8 cellular contexts compared by ENCODE assay signal in genomic region chrX:23883737-23884354, GRCh38. TPM values are rescaled to one million over a fixed set of nuclear protein-coding genes. Genes with fewer than 3 reads are reported as not detected.
DNase-seq lines count a peak whose midpoint lies in the region; ATAC-seq, FAIRE-seq and TF ChIP-seq lines count a peak whose summit lies in the region.

No MANE protein-coding gene starts in this region.

- peak; percentile 71 for DNase-seq in AG08396 (ENCODE audit: low spot score)
- peak; percentile 78 for DNase-seq in HFFc6
- DNase-seq in activated naive CD8-positive, alpha-beta T cell treated with anti-CD3 and anti-CD28 coated beads, Interleukin-2, amount 50 U/mL, for 24 hours: peak; percentile 9
- DNase-seq in keratinocyte (ENCODE audit: low read depth, low spot score): peak; percentile 41
- no peak for DNase-seq in GM12891 (ENCODE audit: insufficient read length, low spot score)

- dilution Hi-C loops in keratinocyte (cut with MboI; ENCODE audit: extremely low pct_ligation_motif_present, low sequenced_read_pairs): no loop called here

- no peaks in the 10 kb centered on the region for H3K36me3 ChIP-seq in keratinocyte (ENCODE audit: control insufficient read depth in 2 of 2, extremely low read depth in 1 of 2, insufficient read depth in 2 of 2, low read length in 2 of 2)

- no peaks in the 10 kb centered on the region for H3K9me3 ChIP-seq in keratinocyte (ENCODE audit: control insufficient read depth, low read depth, low read length)

- no peaks in the 10 kb centered on the region for H3K79me2 ChIP-seq in keratinocyte (ENCODE audit: control insufficient read depth, insufficient read depth, low read length)

- H3K4me1 Mint-ChIP-seq in HFFc6 (ENCODE audit: low read depth): peaks cover 26% of the 10 kb centered on the region
- H3K4me1 Mint-ChIP-seq in activated naive CD8-positive, alpha-beta T cell treated with anti-CD3 and anti-CD28 coated beads, Interleukin-2, amount 50 U/mL, for 24 hours: peaks cover 17% of the 10 kb centered on the region

- TF ChIP-seq CTCF in HFFc6 (IDR thresholded peaks at IDR 0.05) (no peak), keratinocyte (optimal IDR thresholded peaks at IDR 0.05 in 1 of 3, IDR thresholded peaks at IDR 0.05 in 1 of 3, conservative IDR thresholded peaks at IDR 0.05 in 1 of 3; ENCODE audit: extremely low read depth in 1 of 3, insufficient read depth in 2 of 3, low read length in 3 of 3) (no peak)

- no peaks in the 10 kb centered on the region for H3K27me3 ChIP-seq in keratinocyte (ENCODE audit: control insufficient read depth, extremely low read depth, insufficient read depth, low read length)

- H3K9ac ChIP-seq in keratinocyte (ENCODE audit: control insufficient read depth, extremely low read depth, insufficient read depth, low read length): peak overlapping the region; percentile 63

- H3K9me1 ChIP-seq in keratinocyte (ENCODE audit: control insufficient read depth, extremely low read depth, insufficient read depth, low read length): no peaks in the 10 kb centered on the region

- H3K4me2 ChIP-seq in keratinocyte (ENCODE audit: control insufficient read depth, extremely low read depth, insufficient read depth, low read depth, low read length): peak overlapping the region; percentile 69

- peak; percentile 93 for ATAC-seq in activated naive CD8-positive, alpha-beta T cell treated with anti-CD3 and anti-CD28 coated beads, Interleukin-2, amount 50 U/mL, for 24 hours
- no peak for ATAC-seq in HG03565 (IDR thresholded peaks at IDR 0.05; ENCODE audit: unreplicated experiment)
- no peak for ATAC-seq in GM18873 (IDR thresholded peaks at IDR 0.05; ENCODE audit: low FRiP score, unreplicated experiment)
- ATAC-seq in HG02870 (IDR thresholded peaks at IDR 0.05; ENCODE audit: unreplicated experiment): no peak

- H3K27ac Mint-ChIP-seq in HFFc6: peak overlapping the region; percentile 94
- H3K27ac Mint-ChIP-seq in activated naive CD8-positive, alpha-beta T cell treated with anti-CD3 and anti-CD28 coated beads, Interleukin-2, amount 50 U/mL, for 24 hours: peak overlapping the region; percentile 68

- H3K9me3 Mint-ChIP-seq in HFFc6: no peaks in the 10 kb centered on the region
- no peaks in the 10 kb centered on the region for H3K9me3 Mint-ChIP-seq in activated naive CD8-positive, alpha-beta T cell treated with anti-CD3 and anti-CD28 coated beads, Interleukin-2, amount 50 U/mL, for 24 hours

- H3K27ac ChIP-seq in keratinocyte (ENCODE audit: control insufficient read depth, insufficient read depth, low read length): peak overlapping the region; percentile 68

- H3K4me3 Mint-ChIP-seq in HFFc6: peak overlapping the region; percentile 84
- H3K4me3 Mint-ChIP-seq in activated naive CD8-positive, alpha-beta T cell treated with anti-CD3 and anti-CD28 coated beads, Interleukin-2, amount 50 U/mL, for 24 hours: no peak overlapping the region

- no peak for TF ChIP-seq POLR2A in GM12891 (IDR thresholded peaks at IDR 0.05; ENCODE audit: low read depth, low read length)

- peaks cover 21% of the 10 kb centered on the region for H3K4me1 ChIP-seq in keratinocyte (ENCODE audit: control insufficient read depth, extremely low read depth, insufficient read depth, low read length)

- FAIRE-seq in keratinocyte (lab: Jason Lieb, UNC): peak; percentile 85
- FAIRE-seq in GM12891 (lab: Jason Lieb, UNC): no peak

- H3K4me3 ChIP-seq in keratinocyte (ENCODE audit: control insufficient read depth in 2 of 3, extremely low read depth in 1 of 3, insufficient read depth in 2 of 3, low read depth in 1 of 3, low read length in 3 of 3): peak overlapping the region in 1 of 3 experiments; percentile 10

- no peaks in the 10 kb centered on the region for H4K20me1 ChIP-seq in keratinocyte (ENCODE audit: control insufficient read depth, extremely low read depth, insufficient read depth, low read length)

- peak overlapping the region; percentile 73 for H2AFZ ChIP-seq in keratinocyte (ENCODE audit: control insufficient read depth, low read length)

- H3K36me3 Mint-ChIP-seq in HFFc6 (ENCODE audit: low read depth): no peaks in the 10 kb centered on the region
- H3K36me3 Mint-ChIP-seq in activated naive CD8-positive, alpha-beta T cell treated with anti-CD3 and anti-CD28 coated beads, Interleukin-2, amount 50 U/mL, for 24 hours (ENCODE audit: low read depth): peaks cover 4% of the 10 kb centered on the region

- no peaks in the 10 kb centered on the region for H3K27me3 Mint-ChIP-seq in HFFc6 (ENCODE audit: insufficient read depth)
- no peaks in the 10 kb centered on the region for H3K27me3 Mint-ChIP-seq in activated naive CD8-positive, alpha-beta T cell treated with anti-CD3 and anti-CD28 coated beads, Interleukin-2, amount 50 U/mL, for 24 hours

TF ChIP-seq in GM12891, 5 proteins besides CTCF, POLR2A, EP300 and RAD21:
- TF ChIP-seq POLR2AphosphoS5 (IDR thresholded peaks at IDR 0.05; ENCODE audit: low read depth, low read length) (no peak), TAF1 (IDR thresholded peaks at IDR 0.05; ENCODE audit: low read depth, low read length) (no peak), SPI1 (IDR thresholded peaks at IDR 0.05; ENCODE audit: low read depth, low read length) (no peak), POU2F2 (IDR thresholded peaks at IDR 0.05; ENCODE audit: low read depth, low read length) (no peak), PAX5 (IDR thresholded peaks at IDR 0.05; ENCODE audit: insufficient read depth, low read length, severe bottlenecking) (no peak)

RNA-seq across cellular contexts. Expression of gene APOO, which starts 23.9 kb away (rescaled TPM):
- 10 to 100 TPM; 20.8 to 28.1 (median 23.3) TPM for total RNA-seq in HFFc6 (2021; fragmentation: NEBNext Ultra II Directional; extraction: Animal tissue kit (Norgen Biotek cat#: 25700))
- 14.5 to 22.7 TPM (median 20.8 TPM) in 3 replicates for polyA plus RNA-seq in keratinocyte
- 6.8 TPM for polyA plus RNA-seq in keratinocyte (2011; ENCODE audit: low read depth)
- 15.2 and 30.0 TPM in 2 replicates for polyA plus RNA-seq in keratinocyte (2011; cell fraction: cytosol; rRNA removed)
- polyA plus RNA-seq in keratinocyte (2011; cell fraction: nucleus; rRNA removed): 10.7 and 11.1 TPM in 2 replicates
- polyA plus RNA-seq in keratinocyte (2012; ENCODE audit: low replicate concordance): 18.8 and 23.7 TPM in 2 replicates
- 1.7 to 12.8 TPM (median 5.0 TPM) in 3 replicates for polyA minus RNA-seq in keratinocyte
- polyA minus RNA-seq in keratinocyte (2011; cell fraction: cytosol; rRNA and poly(A)+ RNA removed): 7.9 TPM
- polyA minus RNA-seq in keratinocyte (2011; cell fraction: nucleus; rRNA and poly(A)+ RNA removed): 1.9 and 4.5 TPM in 2 replicates
- 24.8 TPM for polyA plus RNA-seq in GM12891 (2012; ENCODE audit: low read depth, missing spikeins)

RNA-seq across cellular contexts. Expression of gene CXorf58, which starts 24.0 kb away (rescaled TPM):
- not detected for total RNA-seq in HFFc6 (2021; fragmentation: NEBNext Ultra II Directional; extraction: Animal tissue kit (Norgen Biotek cat#: 25700))
- 0.08 to 0.14 TPM (median 0.12 TPM) in 3 replicates for polyA plus RNA-seq in keratinocyte
- not detected for polyA plus RNA-seq in keratinocyte (2011; ENCODE audit: low read depth)
- polyA plus RNA-seq in keratinocyte (2011; cell fraction: cytosol; rRNA removed): 0.10 and 0.19 TPM in 2 replicates
- polyA plus RNA-seq in keratinocyte (2011; cell fraction: nucleus; rRNA removed): 0.46 TPM in 1 of 2 replicates, not detected in the other
- 0.08 TPM in 1 of 2 replicates, not detected in the other for polyA plus RNA-seq in keratinocyte (2012; ENCODE audit: low replicate concordance)
- not detected in 3 replicates for polyA minus RNA-seq in keratinocyte
- polyA minus RNA-seq in keratinocyte (2011; cell fraction: cytosol; rRNA and poly(A)+ RNA removed): not detected
- not detected in 2 replicates for polyA minus RNA-seq in keratinocyte (2011; cell fraction: nucleus; rRNA and poly(A)+ RNA removed)
- polyA plus RNA-seq in GM12891 (2012; ENCODE audit: low read depth, missing spikeins): 0.17 TPM
